11 cellular contexts compared by ENCODE assay signal in genomic region chr22:24178502-24179440, GRCh38. TPM values are rescaled to one million over a fixed set of nuclear protein-coding genes. Genes with fewer than 3 reads are reported as not detected.
DNase-seq lines count a peak whose midpoint lies in the region; FAIRE-seq and TF ChIP-seq lines count a peak whose summit lies in the region.
"Had no signal": no experiment of that assay in that cellular context is flagged by ENCODE, and none has a peak within 500 bp of the region (broad histone marks: within the 10 kb centered on the region; RNA-seq: fewer than 3 reads in every experiment).

No MANE protein-coding gene starts in this region.

- in situ Hi-C loops in G401 (cut with HindIII; ENCODE audit: low sequenced_read_pairs) = no loop called here

- no peaks in the 10 kb centered on the region; the same call in 1 of the 2 replicates for H3K23me2 ChIP-seq in H1 (ENCODE audit: low read depth, low read length)

- H3K4ac ChIP-seq in H1 (replicated peaks; ENCODE audit: insufficient read length, low read depth, low read length) = no peak overlapping the region

- no peak overlapping the region for H2BK20ac ChIP-seq in H1 (ENCODE audit: low read length)

- H3K9me3 ChIP-seq in H1 (ENCODE audit: insufficient read depth in 2 of 2, low read depth in 1 of 2, low read length in 1 of 2) = no peaks in the 10 kb centered on the region

- TF ChIP-seq POLR2A in H1 (IDR thresholded peaks at IDR 0.05; ENCODE audit: control extremely low read depth in 1 of 2, low read depth in 2 of 2, low read length in 2 of 2) = no peak

- H3K36me3 ChIP-seq in H1 (ENCODE audit: control insufficient read depth in 2 of 4, insufficient read depth in 4 of 4, low read length in 3 of 4) = no peaks in the 10 kb centered on the region; a peak in 1 of 8 replicates

- no peak overlapping the region for H2BK5ac ChIP-seq in H1 (ENCODE audit: low read depth, low read length)

- no peak overlapping the region for H2BK120ac ChIP-seq in H1 (replicated peaks; ENCODE audit: low read depth, low read length)

- CTCF ChIA-PET in H1 (lab: Charles Lee; ENCODE audit: partially characterized antibody) = interaction anchor here (0.6 to 19.1 kb wide), 17 partner anchors 11 to 168 kb away, joined by 3 to 301 read pairs (median 4); partner anchors contain the start of gene CABIN1

- H3K79me1 ChIP-seq in H1 (ENCODE audit: low read depth, low read length) = no peaks in the 10 kb centered on the region

- FAIRE-seq in H1 (lab: Jason Lieb, UNC) = no peak
- FAIRE-seq: A204.1 had no signal

- peak; percentile 45 to 69 (median 61) for TF ChIP-seq CTCF in H1 (IDR thresholded peaks at IDR 0.05; ENCODE audit: control extremely low read depth in 1 of 3, insufficient read depth in 1 of 3, low read depth in 1 of 3, low read length in 3 of 3)
- peak; percentile 49 for TF ChIP-seq CTCF in retinal pigment epithelial cell (conservative IDR thresholded peaks at IDR 0.05; ENCODE audit: low read depth, low read length)

- POLR2A ChIA-PET in H1 (lab: Charles Lee; ENCODE audit: partially characterized antibody) = no interaction called here

- H3K4me1 ChIP-seq in H1 (replicated peaks in 1 of 4; ENCODE audit: control insufficient read depth in 3 of 4, insufficient read depth in 4 of 4, low read length in 3 of 4) = peaks cover 0 to 13% (median 9%) of the 10 kb centered on the region in 4 experiments; a peak in 6 of 7 replicates

- peak; percentile 12 for DNase-seq in NCI-H1436 (lab: John Stamatoyannopoulos, UW)
- DNase-seq in NCI-H1436 treated with DMSO at 0.1 percent for 48 hours (lab: John Stamatoyannopoulos, UW) = no peak
- peak; percentile 59 for DNase-seq in NCI-H1092 (lab: John Stamatoyannopoulos, UW)
- DNase-seq in H1 (ENCODE audit: low read depth in 1 of 2, low spot score in 2 of 2) = peak in 1 of 2 experiments; percentile 71
- no peak for DNase-seq in retinal pigment epithelial cell (ENCODE audit: low read depth)
- DNase-seq in NCI-H774 (lab: John Stamatoyannopoulos, UW) = no peak
- DNase-seq in G401 (ENCODE audit: low spot score) = no peak
- no peak for DNase-seq in AG08395 (ENCODE audit: low spot score)
- DNase-seq: activated CD4-positive, CD25-positive, alpha-beta regulatory T cell treated with anti-CD3 and anti-CD28 coated beads, Interleukin-2, amount 50 U/mL, for 72 hours; trophoblast cell had no signal

- H2AFZ ChIP-seq in H1 (ENCODE audit: low read length) = no peak overlapping the region

- peaks cover 0 to 2% of the 10 kb centered on the region in 2 experiments for H4K20me1 ChIP-seq in H1 (replicated peaks in 1 of 2; ENCODE audit: control insufficient read depth in 1 of 2, insufficient read depth in 2 of 2, low read length in 2 of 2)

- H4K8ac ChIP-seq in H1 (ENCODE audit: extremely low read depth, insufficient read depth, low read length) = no peak overlapping the region; the same call in 1 of the 2 replicates

- peak; percentile 23 to 38; a peak in 3 of 4 replicates for TF ChIP-seq RAD21 in H1 (IDR thresholded peaks at IDR 0.05 in 1 of 2, conservative IDR thresholded peaks at IDR 0.05 in 1 of 2; ENCODE audit: low read depth in 2 of 2, low read length in 2 of 2)

- no peak overlapping the region for H3K23ac ChIP-seq in H1 (ENCODE audit: insufficient read length)

- no peak overlapping the region for H4K91ac ChIP-seq in H1 (replicated peaks; ENCODE audit: insufficient read length, low read length)

- H3K9ac ChIP-seq in H1 (replicated peaks in 1 of 4; ENCODE audit: extremely low read depth in 1 of 4, low read depth in 3 of 4, low read length in 3 of 4) = no peak overlapping the region

- H3K27ac ChIP-seq in H1 (ENCODE audit: low read depth, low read length) = no peak overlapping the region

- H4K5ac ChIP-seq in H1 (ENCODE audit: insufficient read length, low read depth, low read length) = no peak overlapping the region

- no peaks in the 10 kb centered on the region for H3K27me3 ChIP-seq in H1 (replicated peaks in 1 of 4; ENCODE audit: control insufficient read depth in 3 of 4, extremely low read depth in 1 of 4, insufficient read depth in 3 of 4, low read length in 3 of 4)

- no peaks in the 10 kb centered on the region for H3K79me2 ChIP-seq in H1 (ENCODE audit: control insufficient read depth in 1 of 2, insufficient read depth in 2 of 2, low read length in 2 of 2)

- no peak overlapping the region for H3K14ac ChIP-seq in H1 (ENCODE audit: insufficient read length)

- H2BK15ac ChIP-seq in H1 (ENCODE audit: low read length) = no peak overlapping the region

- 88% methylated on average over 17 of the region's 21 CpGs; no CpG with 5 or more reads in 1 of the 2 experiments for WGBS in H1 (ENCODE audit: extremely low coverage in 1 of 2, insufficient coverage in 1 of 2, insufficient read length in 1 of 2, insufficient replicate concordance in 2 of 2, low coverage in 1 of 2, low lambda C conversion rate in 2 of 2, missing lambda C conversion rate in 1 of 2), 2 experiments

- no peak overlapping the region for H3K56ac ChIP-seq in H1 (replicated peaks; ENCODE audit: insufficient read length, low read depth, low read length)

- H3K4me3 ChIP-seq in H1 (ENCODE audit: extremely low read depth in 1 of 4, insufficient read depth in 2 of 4, low read depth in 3 of 4, low read length in 4 of 4) = no peak overlapping the region
- no peak overlapping the region for H3K4me3 ChIP-seq in retinal pigment epithelial cell (ENCODE audit: low read length)

- H3K4me2 ChIP-seq in H1 (ENCODE audit: insufficient read depth in 1 of 2, low read depth in 2 of 2, low read length in 2 of 2) = no peak overlapping the region

- no peak overlapping the region for H2AK5ac ChIP-seq in H1 (ENCODE audit: low read depth, low read length)

- no peak overlapping the region for H2BK12ac ChIP-seq in H1 (ENCODE audit: low read depth, low read length)

- no peak overlapping the region for H3K18ac ChIP-seq in H1 (ENCODE audit: extremely low read depth, low read length)

- no peak for TF ChIP-seq EP300 in H1 (IDR thresholded peaks at IDR 0.05; ENCODE audit: borderline replicate concordance in 1 of 2, low read depth in 2 of 2, low read length in 2 of 2)

TF ChIP-seq in H1, 55 proteins besides CTCF, POLR2A, EP300 and RAD21:
- TF ChIP-seq SP4 (IDR thresholded peaks at IDR 0.05; ENCODE audit: low read length) = no peak

RNA-seq across cellular contexts. Expression of gene SUSD2, which starts 2.5 kb away (rescaled TPM):
- 1.5 and 2.0 TPM in 2 replicates for total RNA-seq in H1 (2021; fragmentation: NEBNext Ultra II Directional; extraction: Animal tissue kit (Norgen Biotek cat#: 25700))
- polyA plus RNA-seq in H1 (2011; rRNA removed) = 4.8 and 5.5 TPM in 2 replicates
- polyA plus RNA-seq in H1 (2011; cell fraction: cytosol; rRNA removed) = 1.8 TPM
- polyA plus RNA-seq in H1 (2011; cell fraction: nucleus; rRNA removed) = 7.8 TPM
- polyA plus RNA-seq in H1 (2012, experiment 1 of 2) = 1.5 to 3.7 TPM (median 2.7 TPM) in 4 replicates
- 1.7 TPM for polyA plus RNA-seq in H1 (2012, experiment 2 of 2)
- 4.0 TPM for polyA plus RNA-seq in H1 (2013, experiment 1 of 2)
- polyA plus RNA-seq in H1 (2013, experiment 2 of 2) = 3.1 TPM
- polyA minus RNA-seq in H1 (2011; rRNA and poly(A)+ RNA removed) = 1.9 and 2.0 TPM in 2 replicates
- 1.4 TPM for polyA minus RNA-seq in H1 (2011; cell fraction: cytosol; rRNA and poly(A)+ RNA removed)
- 2.1 TPM for polyA minus RNA-seq in H1 (2011; cell fraction: nucleus; rRNA and poly(A)+ RNA removed)
- not detected in 2 replicates for total RNA-seq in G401 (2014; rRNA removed; shearing (Covaris generic))

Comparison
In these comparisons a context has a peak if more than half of its experiments do, and no peak if none do; other contexts are left out.
1. DNase-seq: peak in NCI-H1436 (single experiment) and NCI-H1092 (single experiment); none in NCI-H1436 treated with DMSO at 0.1 percent for 48 hours (single experiment), retinal pigment epithelial cell (single experiment), NCI-H774 (single experiment), G401 (single experiment) and AG08395 (single experiment).